In genomic region chr19:42148270-42148669, GRCh38 we compare ENCODE assay signal across 24 cellular contexts. TPM values are rescaled to one million over a fixed set of nuclear protein-coding genes. Genes with fewer than 3 reads are reported as not detected.
A peak's percentile ranks its signal among the peaks of the same experiment; 100 is the strongest.
DNase-seq lines count a peak whose midpoint lies in the region; ATAC-seq, FAIRE-seq and TF ChIP-seq lines count a peak whose summit lies in the region.
"Had no signal": no experiment of that assay in that cellular context is flagged by ENCODE, and none has a peak within 500 bp of the region (broad histone marks: within the 10 kb centered on the region; RNA-seq: fewer than 3 reads in every experiment).

No MANE protein-coding gene starts in this region.

- H3K36me3 Mint-ChIP-seq in activated CD4-positive, alpha-beta T cell treated with anti-CD3 and anti-CD28 coated beads, Interleukin-2, amount 10 ng/mL, durations not matched to agents 24 days and 14 days (ENCODE audit: low read depth), result no peaks in the 10 kb centered on the region
- peaks cover 0 to 3% (median 3%) of the 10 kb centered on the region in 3 donors for H3K36me3 Mint-ChIP-seq in CD8-positive, alpha-beta memory T cell
- H3K36me3 Mint-ChIP-seq in activated CD8-positive, alpha-beta T cell treated with anti-CD3 and anti-CD28 coated beads for 36 hours (ENCODE audit: low read depth), result no peaks in the 10 kb centered on the region
- H3K36me3 Mint-ChIP-seq in naive thymus-derived CD4-positive, alpha-beta T cell, result peaks cover 0 to 17% (median 3%) of the 10 kb centered on the region in 5 donors

- H3K4me3 ChIP-seq in CD8-positive, alpha-beta memory T cell (ENCODE audit: low read length), result no peak overlapping the region
- no peak overlapping the region for H3K4me3 ChIP-seq in naive thymus-derived CD4-positive, alpha-beta T cell (ENCODE audit: low read length)
- H3K4me3 ChIP-seq: BLaER1 treated with 17β-estradiol and CSF1 and Interleukin-3, amounts not matched to agents 10 nM and 100 nM; SJCRH30 had no signal

- no peak for TF ChIP-seq CTCF in activated CD8-positive, alpha-beta T cell treated with anti-CD3 and anti-CD28 coated beads for 36 hours (IDR thresholded peaks at IDR 0.05)

- no peak for TF ChIP-seq POLR2A in H54 (IDR thresholded peaks at IDR 0.05; ENCODE audit: low read depth, low read length)

- H3K4me3 Mint-ChIP-seq in activated CD4-positive, alpha-beta T cell treated with anti-CD3 and anti-CD28 coated beads, Interleukin-2, amount 10 ng/mL, durations not matched to agents 24 days and 14 days, result no peak overlapping the region
- peak overlapping the region in 5 of 7 donors; percentile 12 to 37 (median 29) for H3K4me3 Mint-ChIP-seq in CD8-positive, alpha-beta memory T cell
- H3K4me3 Mint-ChIP-seq in activated CD8-positive, alpha-beta T cell treated with anti-CD3 and anti-CD28 coated beads for 36 hours, result no peak overlapping the region
- peak overlapping the region in 5 of 10 donors; percentile 41 to 58 (median 51) for H3K4me3 Mint-ChIP-seq in naive thymus-derived CD4-positive, alpha-beta T cell

- no peak for FAIRE-seq in H54 (lab: Jason Lieb, UNC)
- FAIRE-seq: D721Med, GM19239, H1 had no signal

- ATAC-seq in activated CD8-positive, alpha-beta T cell treated with anti-CD3 and anti-CD28 coated beads for 36 hours, result peak; percentile 49
- peak; percentile 77 for ATAC-seq in naive thymus-derived CD4-positive, alpha-beta T cell
- ATAC-seq: Panc1 had no signal

- intact Hi-C loops in activated CD4-positive, alpha-beta T cell treated with anti-CD3 and anti-CD28 coated beads, Interleukin-2, amount 10 ng/mL, durations not matched to agents 24 days and 14 days (cut with micrococcal nuclease), result no loop called here
- intact Hi-C loops in activated CD8-positive, alpha-beta T cell treated with anti-CD3 and anti-CD28 coated beads for 36 hours (cut with micrococcal nuclease), result no loop called here
- intact Hi-C loops in naive thymus-derived CD4-positive, alpha-beta T cell (cut with micrococcal nuclease), result no loop called here

- CTCF ChIA-PET in CD8-positive, alpha-beta memory T cell (lab: Charles Lee), result no interaction called here
- CTCF ChIA-PET in activated CD8-positive, alpha-beta T cell treated with anti-CD3 and anti-CD28 coated beads for 36 hours (lab: Charles Lee), result interaction anchor here (0.8 to 1.6 kb wide), 2 partner anchors 16 to 40 kb away, joined by 3 to 4 read pairs; no protein-coding TSS in a partner anchor
- CTCF ChIA-PET in naive thymus-derived CD4-positive, alpha-beta T cell (lab: Charles Lee), result interaction anchor here (0.8 kb wide), 1 partner anchor 132 kb away, joined by 3 read pairs; no protein-coding TSS in a partner anchor

- peaks cover 12% of the 10 kb centered on the region for H3K4me1 Mint-ChIP-seq in activated CD4-positive, alpha-beta T cell treated with anti-CD3 and anti-CD28 coated beads, Interleukin-2, amount 10 ng/mL, durations not matched to agents 24 days and 14 days
- H3K4me1 Mint-ChIP-seq in CD8-positive, alpha-beta memory T cell, result peaks cover 21 to 27% (median 23%) of the 10 kb centered on the region in 3 donors
- H3K4me1 Mint-ChIP-seq in activated CD8-positive, alpha-beta T cell treated with anti-CD3 and anti-CD28 coated beads for 36 hours (ENCODE audit: low read depth), result peaks cover 21% of the 10 kb centered on the region
- H3K4me1 Mint-ChIP-seq in naive thymus-derived CD4-positive, alpha-beta T cell, result peaks cover 17 to 31% (median 26%) of the 10 kb centered on the region in 7 donors

- no peak overlapping the region for H3K27ac ChIP-seq in CD8-positive, alpha-beta memory T cell (ENCODE audit: low read depth, low read length)
- no peak overlapping the region for H3K27ac ChIP-seq in naive thymus-derived CD4-positive, alpha-beta T cell (ENCODE audit: low read depth, low read length)
- H3K27ac ChIP-seq: BLaER1 treated with 17β-estradiol and CSF1 and Interleukin-3, amounts not matched to agents 10 nM and 100 nM; SJCRH30 had no signal

- H3K27ac Mint-ChIP-seq in activated CD4-positive, alpha-beta T cell treated with anti-CD3 and anti-CD28 coated beads, Interleukin-2, amount 10 ng/mL, durations not matched to agents 24 days and 14 days, result no peak overlapping the region
- peak overlapping the region in 2 of 8 donors; percentile 45 to 58 for H3K27ac Mint-ChIP-seq in CD8-positive, alpha-beta memory T cell
- H3K27ac Mint-ChIP-seq in activated CD8-positive, alpha-beta T cell treated with anti-CD3 and anti-CD28 coated beads for 36 hours, result no peak overlapping the region
- H3K27ac Mint-ChIP-seq in naive thymus-derived CD4-positive, alpha-beta T cell, result peak overlapping the region in 1 of 9 donors; percentile 68

- H3K27me3 Mint-ChIP-seq in activated CD4-positive, alpha-beta T cell treated with anti-CD3 and anti-CD28 coated beads, Interleukin-2, amount 10 ng/mL, durations not matched to agents 24 days and 14 days, result peaks cover 21% of the 10 kb centered on the region
- H3K27me3 Mint-ChIP-seq in CD8-positive, alpha-beta memory T cell, result peaks cover 0 to 12% of the 10 kb centered on the region in 2 donors
- H3K27me3 Mint-ChIP-seq in activated CD8-positive, alpha-beta T cell treated with anti-CD3 and anti-CD28 coated beads for 36 hours, result peaks cover 2% of the 10 kb centered on the region
- peaks cover 0 to 26% (median 7%) of the 10 kb centered on the region in 5 donors for H3K27me3 Mint-ChIP-seq in naive thymus-derived CD4-positive, alpha-beta T cell

- POLR2A ChIA-PET in CD8-positive, alpha-beta memory T cell (lab: Charles Lee), result no interaction called here
- POLR2A ChIA-PET in activated CD8-positive, alpha-beta T cell treated with anti-CD3 and anti-CD28 coated beads for 36 hours (lab: Charles Lee), result no interaction called here
- POLR2A ChIA-PET in naive thymus-derived CD4-positive, alpha-beta T cell (lab: Charles Lee), result interaction anchor here (0.9 kb wide), 1 partner anchor 50 kb away, joined by 4 read pairs; no protein-coding TSS in a partner anchor

- peaks cover 5% of the 10 kb centered on the region for H3K27me3 ChIP-seq in CD8-positive, alpha-beta memory T cell (ENCODE audit: insufficient read depth, low read length, poor library complexity, severe bottlenecking)
- H3K27me3 ChIP-seq in naive thymus-derived CD4-positive, alpha-beta T cell (ENCODE audit: control insufficient read depth in 2 of 2, insufficient read depth in 2 of 2, low read length in 2 of 2), result no peaks in the 10 kb centered on the region
- H3K27me3 ChIP-seq: BLaER1 treated with 17β-estradiol and CSF1 and Interleukin-3, amounts not matched to agents 10 nM and 100 nM had no signal

- H3K4me1 ChIP-seq in CD8-positive, alpha-beta memory T cell (ENCODE audit: insufficient read depth, low read length), result peaks cover 20% of the 10 kb centered on the region
- peaks cover 11 to 12% of the 10 kb centered on the region in 2 donors for H3K4me1 ChIP-seq in naive thymus-derived CD4-positive, alpha-beta T cell (ENCODE audit: control insufficient read depth in 2 of 2, insufficient read depth in 2 of 2, low read length in 2 of 2)
- H3K4me1 ChIP-seq: SJCRH30 had no signal

- DNase-seq in activated CD4-positive, alpha-beta T cell treated with anti-CD3 and anti-CD28 coated beads, Interleukin-2, amount 10 ng/mL, durations not matched to agents 24 days and 14 days, result peak; percentile 65
- no peak for DNase-seq in activated CD4-positive, alpha-beta T cell treated with anti-CD3 and anti-CD28 coated beads, Interleukin-2, amount 50 U/mL, for 1 hour
- DNase-seq in CD8-positive, alpha-beta memory T cell, result peak in 2 of 5 donors; percentile 38 to 41
- DNase-seq in activated CD8-positive, alpha-beta T cell treated with anti-CD3 and anti-CD28 coated beads for 36 hours, result no peak
- peak in 5 of 9 donors; percentile 20 to 35 (median 32) for DNase-seq in naive thymus-derived CD4-positive, alpha-beta T cell
- DNase-seq in NCI-H1694 treated with DMSO at 0.1 percent for 48 hours (lab: John Stamatoyannopoulos, UW) (no peak), H54 (ENCODE audit: insufficient read length, low spot score) (no peak)
- DNase-seq: 8988T; DMS53; EL; GF-D8; KG1; NCI-H1092; NCI-H1436; NCI-H1930; NCI-H2227 treated with DMSO at 0.1 percent for 48 hours; NCI-H510A; NK-92 treated with Interleukin-12 subunit alpha and Interleukin-12 subunit beta, amount 100 ng/mL, for 24 hours; SJCRH30 had no signal

- H3K9me3 ChIP-seq in CD8-positive, alpha-beta memory T cell (ENCODE audit: low read length), result no peaks in the 10 kb centered on the region
- H3K9me3 ChIP-seq in naive thymus-derived CD4-positive, alpha-beta T cell (ENCODE audit: control insufficient read depth in 2 of 3, low read length in 3 of 3), result no peaks in the 10 kb centered on the region
- H3K9me3 ChIP-seq: BLaER1 treated with 17β-estradiol and CSF1 and Interleukin-3, amounts not matched to agents 10 nM and 100 nM; SJCRH30 had no signal

- H3K9me3 Mint-ChIP-seq in activated CD4-positive, alpha-beta T cell treated with anti-CD3 and anti-CD28 coated beads, Interleukin-2, amount 10 ng/mL, durations not matched to agents 24 days and 14 days, result no peaks in the 10 kb centered on the region
- no peaks in the 10 kb centered on the region for H3K9me3 Mint-ChIP-seq in CD8-positive, alpha-beta memory T cell
- no peaks in the 10 kb centered on the region for H3K9me3 Mint-ChIP-seq in activated CD8-positive, alpha-beta T cell treated with anti-CD3 and anti-CD28 coated beads for 36 hours
- H3K9me3 Mint-ChIP-seq in naive thymus-derived CD4-positive, alpha-beta T cell, result no peaks in the 10 kb centered on the region

- no peaks in the 10 kb centered on the region for H3K36me3 ChIP-seq in CD8-positive, alpha-beta memory T cell (ENCODE audit: insufficient read depth, low read length)
- H3K36me3 ChIP-seq in naive thymus-derived CD4-positive, alpha-beta T cell (ENCODE audit: control insufficient read depth in 2 of 3, insufficient read depth in 3 of 3, low read length in 3 of 3), result peaks cover 0 to 6% (median 0%) of the 10 kb centered on the region in 3 experiments
- H3K36me3 ChIP-seq: BLaER1 treated with 17β-estradiol and CSF1 and Interleukin-3, amounts not matched to agents 10 nM and 100 nM; SJCRH30 had no signal

RNA-seq across cellular contexts. Expression of gene POU2F2, which starts 16.0 kb away (rescaled TPM):
- 71.5 and 72.0 TPM in 2 replicates for total RNA-seq in activated CD4-positive, alpha-beta T cell treated with anti-CD3 and anti-CD28 coated beads, Interleukin-2, amount 10 ng/mL, durations not matched to agents 24 days and 14 days
- 10 to 100 TPM; 46.7 to 47.9 TPM for total RNA-seq in CD8-positive, alpha-beta memory T cell
- polyA plus RNA-seq in CD8-positive, alpha-beta memory T cell, result 8.5 TPM
- 10 to 100 TPM; 37.7 to 40.7 TPM for total RNA-seq in activated CD8-positive, alpha-beta T cell treated with anti-CD3 and anti-CD28 coated beads for 36 hours
- 10 to 100 TPM; 31.5 to 91.3 (median 73.4) TPM for total RNA-seq in naive thymus-derived CD4-positive, alpha-beta T cell
- 1 to 10 TPM; 2.2 to 7.6 TPM for polyA plus RNA-seq in naive thymus-derived CD4-positive, alpha-beta T cell

Comparison
In these comparisons a context has a peak if more than half of its experiments do, and no peak if none do; other contexts are left out.
1. DNase-seq: peak in activated CD4-positive, alpha-beta T cell treated with anti-CD3 and anti-CD28 coated beads, Interleukin-2, amount 10 ng/mL, durations not matched to agents 24 days and 14 days (single experiment) and naive thymus-derived CD4-positive, alpha-beta T cell (5 of 9); none in activated CD4-positive, alpha-beta T cell treated with anti-CD3 and anti-CD28 coated beads, Interleukin-2, amount 50 U/mL, for 1 hour (single experiment), activated CD8-positive, alpha-beta T cell treated with anti-CD3 and anti-CD28 coated beads for 36 hours (single experiment), NCI-H1694 treated with DMSO at 0.1 percent for 48 hours (single experiment) and H54 (single experiment).
2. H3K4me3 Mint-ChIP-seq: peak in CD8-positive, alpha-beta memory T cell (5 of 7); none in activated CD4-positive, alpha-beta T cell treated with anti-CD3 and anti-CD28 coated beads, Interleukin-2, amount 10 ng/mL, durations not matched to agents 24 days and 14 days (single experiment) and activated CD8-positive, alpha-beta T cell treated with anti-CD3 and anti-CD28 coated beads for 36 hours (single experiment).